In the genomic region with DNA sequence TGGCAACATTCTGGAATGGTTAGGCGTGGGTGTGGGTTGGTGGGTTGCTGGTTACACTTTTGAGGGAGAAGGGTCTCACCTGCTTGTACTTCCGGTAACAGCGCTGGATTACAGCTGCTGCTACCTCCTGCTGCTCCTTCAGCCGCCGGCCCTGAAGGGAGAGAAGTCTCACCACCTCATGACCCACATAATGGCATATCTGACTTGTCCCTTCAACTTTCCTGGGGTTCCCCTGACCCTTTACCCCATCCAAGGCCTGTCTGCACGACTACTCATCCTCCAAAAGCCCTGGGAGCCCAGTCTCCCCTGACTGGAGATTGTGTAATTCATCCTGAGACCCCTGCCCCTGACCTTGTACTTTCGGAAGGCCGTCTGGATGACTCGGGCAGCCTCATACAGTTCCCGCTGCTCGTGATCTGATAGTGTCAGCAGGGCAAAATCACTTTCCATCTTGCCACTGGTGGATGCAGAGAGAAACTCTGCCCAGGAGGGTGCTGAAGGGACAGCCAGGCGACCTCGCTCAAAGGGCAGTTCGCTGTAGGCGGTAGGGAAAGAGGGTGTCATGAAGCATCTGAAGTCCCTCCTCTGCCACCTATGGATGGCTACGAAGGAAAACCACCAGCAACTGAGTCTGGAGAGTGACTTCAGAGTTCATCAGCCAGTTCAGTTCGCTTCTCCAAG, we compare ENCODE assay signal across 1 cellular context.
TF ChIP-seq lines count a peak whose summit lies in the region.

No MANE protein-coding gene starts in this region.

TF ChIP-seq in IMR-90, 13 proteins besides CTCF, POLR2A, EP300 and RAD21:
- no peak for TF ChIP-seq FOS (IDR thresholded peaks at IDR 0.05; ENCODE audit: low read depth, low read length)
- no peak for TF ChIP-seq CHD1 (IDR thresholded peaks at IDR 0.05; ENCODE audit: low read depth, low read length)
- peak; percentile 50 for TF ChIP-seq BHLHE40 (IDR thresholded peaks at IDR 0.05; ENCODE audit: low read depth, low read length)
- TF ChIP-seq CEBPB (IDR thresholded peaks at IDR 0.05; ENCODE audit: low read depth, low read length): peak; percentile 62
- TF ChIP-seq, protein P1, sequence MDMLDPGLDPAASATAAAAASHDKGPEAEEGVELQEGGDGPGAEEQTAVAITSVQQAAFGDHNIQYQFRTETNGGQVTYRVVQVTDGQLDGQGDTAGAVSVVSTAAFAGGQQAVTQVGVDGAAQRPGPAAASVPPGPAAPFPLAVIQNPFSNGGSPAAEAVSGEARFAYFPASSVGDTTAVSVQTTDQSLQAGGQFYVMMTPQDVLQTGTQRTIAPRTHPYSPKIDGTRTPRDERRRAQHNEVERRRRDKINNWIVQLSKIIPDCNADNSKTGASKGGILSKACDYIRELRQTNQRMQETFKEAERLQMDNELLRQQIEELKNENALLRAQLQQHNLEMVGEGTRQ (IDR thresholded peaks at IDR 0.05; ENCODE audit: low read depth, low read length): no peak
- no peak for TF ChIP-seq MAFK (IDR thresholded peaks at IDR 0.05; ENCODE audit: low read depth, low read length)
